Comparison of ENCODE assay signal across 1 cellular context in the genomic region with DNA sequence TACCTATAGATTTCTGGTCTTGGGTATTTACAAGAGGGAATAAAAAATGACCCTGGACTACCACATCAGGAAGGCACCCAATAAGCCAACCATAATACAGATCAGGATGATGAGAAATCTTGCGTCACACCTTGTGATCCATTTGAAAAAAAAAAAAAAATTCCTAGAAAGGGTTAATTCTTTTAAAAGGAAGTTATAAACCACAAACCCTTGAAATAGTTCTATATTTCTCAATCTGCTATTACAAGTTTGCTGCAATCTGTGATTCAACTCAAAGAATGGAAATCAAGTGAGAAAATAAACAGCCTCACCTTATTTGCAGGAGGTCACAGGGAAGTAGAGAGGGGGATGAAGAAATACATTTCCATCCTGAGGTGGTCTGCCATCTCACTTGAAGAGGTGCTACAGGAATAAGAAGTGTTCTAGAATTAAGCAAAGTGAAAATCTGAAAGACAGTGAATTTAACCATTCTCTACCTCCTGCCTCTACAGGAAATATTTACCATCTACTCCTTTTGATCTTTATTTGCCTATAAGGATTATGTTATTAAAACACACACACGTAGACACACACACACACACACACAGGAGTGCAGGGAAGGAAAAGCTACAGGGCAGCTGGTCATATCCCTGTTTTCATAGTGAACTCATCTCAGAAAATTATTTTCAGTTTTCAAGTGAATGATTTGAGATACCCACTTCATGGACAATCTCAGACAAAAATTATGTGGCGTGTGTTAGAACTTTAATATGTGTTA.
TF ChIP-seq lines count a peak whose summit lies in the region.

No MANE protein-coding gene starts in this region.

TF ChIP-seq in endothelial cell of umbilical vein, 7 proteins besides CTCF, POLR2A, EP300 and RAD21 (continued from another document):
- TF ChIP-seq MYC (IDR thresholded peaks at IDR 0.05; ENCODE audit: low read depth, low read length), result no peak
- TF ChIP-seq, protein P1, sequence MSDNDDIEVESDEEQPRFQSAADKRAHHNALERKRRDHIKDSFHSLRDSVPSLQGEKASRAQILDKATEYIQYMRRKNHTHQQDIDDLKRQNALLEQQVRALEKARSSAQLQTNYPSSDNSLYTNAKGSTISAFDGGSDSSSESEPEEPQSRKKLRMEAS (IDR thresholded peaks at IDR 0.05; ENCODE audit: insufficient read depth, insufficient read length), result no peak
- TF ChIP-seq JUN (IDR thresholded peaks at IDR 0.05; ENCODE audit: borderline replicate concordance, insufficient read depth, insufficient read length, low read depth), result no peak
- no peak for TF ChIP-seq POLR2AphosphoS5 (IDR thresholded peaks at IDR 0.05; ENCODE audit: insufficient read depth, low read depth, low read length)
- no peak for TF ChIP-seq GATA2 (IDR thresholded peaks at IDR 0.05; ENCODE audit: insufficient read depth, insufficient read length, low read depth, low read length)
- no peak for TF ChIP-seq EZH2 (IDR thresholded peaks at IDR 0.05; ENCODE audit: borderline replicate concordance, low read depth, low read length, severe bottlenecking)
